ENCODE assay signal across 30 cellular contexts in genomic region chr6:32641122-32641521, GRCh38. TPM values are rescaled to one million over a fixed set of nuclear protein-coding genes. Genes with fewer than 3 reads are reported as not detected.
"Had no signal": no experiment of that assay in that cellular context is flagged by ENCODE, and none has a peak within 500 bp of the region (broad histone marks: within the 10 kb centered on the region; RNA-seq: fewer than 3 reads in every experiment).

No MANE protein-coding gene starts in this region.

- ATAC-seq: activated CD4-positive, CD25-positive, alpha-beta regulatory T cell treated with anti-CD3 and anti-CD28 coated beads, Interleukin-2, amount 50 U/mL, for 24 hours; activated CD8-positive, alpha-beta T cell treated with anti-CD3 and anti-CD28 coated beads for 36 hours; activated T-cell treated with anti-CD3 and anti-CD28 coated beads, Interleukin-2, amount 50 U/mL, for 72 hours; Panc1; Right ventricle myocardium inferior; T-cell had no signal

- H3K36me3 Mint-ChIP-seq: activated naive CD4-positive, alpha-beta T cell treated with anti-CD3 and anti-CD28 coated beads, Interleukin-2, amount 10 ng/mL, durations not matched to agents 7 days and 5 days; T-cell had no signal

- H3K27ac ChIP-seq: adrenal gland, breast epithelium, SK-N-MC, VCaP had no signal

- H3K9me3 ChIP-seq: adrenal gland, breast epithelium had no signal

- DNase-seq: activated CD4-positive, alpha-beta T cell treated with anti-CD3 and anti-CD28 coated beads for 4 hours; activated CD8-positive, alpha-beta memory T cell treated with anti-CD3 and anti-CD28 coated beads, Interleukin-2, amount 50 U/mL, for 4 hours; activated CD8-positive, alpha-beta T cell treated with anti-CD3 and anti-CD28 coated beads for 36 hours; activated naive CD4-positive, alpha-beta T cell treated with anti-CD3 and anti-CD28 coated beads, Interleukin-2, amount 10 ng/mL, durations not matched to agents 7 days and 5 days; activated naive CD8-positive, alpha-beta T cell treated with anti-CD3 and anti-CD28 coated beads for 36 hours; activated T-cell treated with anti-CD3 and anti-CD28 coated beads, Interleukin-2, amount 50 U/mL, for 72 hours; adrenal gland; anterior cingulate cortex; caudate nucleus; NCI-H1092; NCI-H1417 treated with DMSO at 0.1 percent for 48 hours; NCI-H1694; NCI-H2029; NCI-H2107; NCI-H2171 treated with DMSO at 0.1 percent for 48 hours; NCI-H226; NCI-H526 treated with DMSO at 0.1 percent for 48 hours; NCI-H82; RPMI8226; T-cell had no signal

- H3K27me3 ChIP-seq: adrenal gland, breast epithelium had no signal

- H3K9me3 Mint-ChIP-seq: activated CD8-positive, alpha-beta T cell treated with anti-CD3 and anti-CD28 coated beads for 36 hours; activated naive CD4-positive, alpha-beta T cell treated with anti-CD3 and anti-CD28 coated beads, Interleukin-2, amount 10 ng/mL, durations not matched to agents 7 days and 5 days; activated naive CD8-positive, alpha-beta T cell treated with anti-CD3 and anti-CD28 coated beads for 36 hours; activated T-cell treated with anti-CD3 and anti-CD28 coated beads, Interleukin-2, amount 50 U/mL, for 72 hours; activated T-helper 2 cell treated with anti-CD3 and anti-CD28 coated beads, Interferon-gamma antibody, Interleukin-2, Interleukin-4, amounts not matched to agents 10 μg/mL and 5 μg/mL and 100 μg/mL, durations not matched to agents 14 hours and 24 hours and 36 hours; T-cell had no signal

- H3K27ac Mint-ChIP-seq: activated CD8-positive, alpha-beta T cell treated with anti-CD3 and anti-CD28 coated beads for 36 hours; activated naive CD8-positive, alpha-beta T cell treated with anti-CD3 and anti-CD28 coated beads for 36 hours; activated T-cell treated with anti-CD3 and anti-CD28 coated beads, Interleukin-2, amount 50 U/mL, for 72 hours; activated T-helper 2 cell treated with anti-CD3 and anti-CD28 coated beads, Interferon-gamma antibody, Interleukin-2, Interleukin-4, amounts not matched to agents 10 μg/mL and 5 μg/mL and 100 μg/mL, durations not matched to agents 14 hours and 24 hours and 36 hours had no signal

- H3K36me3 ChIP-seq: adrenal gland, breast epithelium had no signal

- H3K4me3 Mint-ChIP-seq: activated CD8-positive, alpha-beta T cell treated with anti-CD3 and anti-CD28 coated beads for 36 hours; activated naive CD4-positive, alpha-beta T cell treated with anti-CD3 and anti-CD28 coated beads, Interleukin-2, amount 10 ng/mL, durations not matched to agents 7 days and 5 days; activated naive CD8-positive, alpha-beta T cell treated with anti-CD3 and anti-CD28 coated beads for 36 hours; activated T-cell treated with anti-CD3 and anti-CD28 coated beads, Interleukin-2, amount 50 U/mL, for 72 hours; T-cell had no signal

- H3K4me1 ChIP-seq: adrenal gland, breast epithelium had no signal

- H3K4me3 ChIP-seq: adrenal gland, breast epithelium, SK-N-MC had no signal

RNA-seq across cellular contexts. Expression of gene HLA-DQA1, which starts 3.9 kb away (rescaled TPM):
- total RNA-seq: chondrocyte, MCF 10A, NCI-H460 had no signal

RNA-seq across cellular contexts. Expression of gene HLA-DQB1, which starts 25.3 kb away (rescaled TPM):
- total RNA-seq: chondrocyte, MCF 10A had no signal

RNA-seq across cellular contexts. Expression of gene HLA-DRB1, which starts 51.5 kb away (rescaled TPM):
- total RNA-seq: chondrocyte, MCF 10A had no signal
